In the genomic region with DNA sequence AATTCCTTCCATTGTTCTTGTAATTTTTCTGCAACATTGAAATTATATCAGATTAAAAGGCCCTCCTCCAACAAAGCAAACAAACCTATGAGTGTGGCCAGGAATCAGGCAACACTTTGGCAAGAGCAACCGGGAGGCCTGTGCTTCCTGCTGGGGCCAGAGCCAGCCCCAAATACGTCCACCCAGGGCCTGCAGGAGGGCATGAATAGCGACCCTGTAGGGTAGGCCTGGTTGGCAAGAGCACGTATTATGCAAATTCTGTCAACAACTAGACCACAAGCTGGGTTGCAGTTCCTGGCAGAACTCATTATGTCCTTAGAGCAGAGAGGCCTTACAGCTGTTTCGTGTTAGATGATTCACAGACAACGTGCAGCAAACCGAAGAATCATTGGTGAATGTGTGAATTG, we compare ENCODE assay signal across 8 cellular contexts. TPM values are rescaled to one million over a fixed set of nuclear protein-coding genes. Genes with fewer than 3 reads are reported as not detected.
A peak's percentile ranks its signal among the peaks of the same experiment; 100 is the strongest.
DNase-seq lines count a peak whose midpoint lies in the region; ATAC-seq, FAIRE-seq and TF ChIP-seq lines count a peak whose summit lies in the region.

No MANE protein-coding gene starts in this region.

- H3K9me3 ChIP-seq in CD8-positive, alpha-beta T cell (ENCODE audit: low read length), result no peaks in the 10 kb centered on the region
- H3K9me3 ChIP-seq in esophagus squamous epithelium (no peaks in the 10 kb centered on the region), uterus (no peaks in the 10 kb centered on the region)

- peaks cover 9% of the 10 kb centered on the region for H3K9me3 Mint-ChIP-seq in CD8-positive, alpha-beta T cell
- peaks cover 0 to 11% (median 2%) of the 10 kb centered on the region in 9 donors for H3K9me3 Mint-ChIP-seq in naive thymus-derived CD8-positive, alpha-beta T cell

- H3K4me3 ChIP-seq in CD8-positive, alpha-beta T cell (ENCODE audit: low read depth, low read length), result no peak overlapping the region
- H3K4me3 ChIP-seq in esophagus squamous epithelium, result peak overlapping the region in 2 of 4 donors; percentile 7 to 50
- no peak overlapping the region for H3K4me3 ChIP-seq in uterus

- H3K27ac ChIP-seq in CD8-positive, alpha-beta T cell (ENCODE audit: low read depth, low read length), result peak overlapping the region; percentile 18
- peak overlapping the region; percentile 95 to 99 (median 97) for H3K27ac ChIP-seq in esophagus squamous epithelium
- peak overlapping the region; percentile 96 to 98 for H3K27ac ChIP-seq in uterus

- no peaks in the 10 kb centered on the region for H3K27me3 ChIP-seq in CD8-positive, alpha-beta T cell (ENCODE audit: insufficient read depth, low read length)
- H3K27me3 ChIP-seq in esophagus squamous epithelium (no peaks in the 10 kb centered on the region), uterus (no peaks in the 10 kb centered on the region)

- CTCF ChIA-PET in CD8-positive, alpha-beta T cell (lab: Charles Lee), result interaction anchor here (0.6 to 2.9 kb wide), 8 partner anchors 8 to 782 kb away, joined by 3 to 16 read pairs (median 6); partner anchors contain the start of gene MAPK1IP1L

- H3K4me3 Mint-ChIP-seq in CD8-positive, alpha-beta T cell, result no peak overlapping the region
- peak overlapping the region in 9 of 10 donors; percentile 8 to 72 (median 66) for H3K4me3 Mint-ChIP-seq in naive thymus-derived CD8-positive, alpha-beta T cell

- H3K27me3 Mint-ChIP-seq in CD8-positive, alpha-beta T cell (ENCODE audit: low read depth), result no peaks in the 10 kb centered on the region
- H3K27me3 Mint-ChIP-seq in naive thymus-derived CD8-positive, alpha-beta T cell, result no peaks in the 10 kb centered on the region

- intact Hi-C loops in CD8-positive, alpha-beta T cell (cut with DNase I, micrococcal nuclease), result loop anchor here (2.0 kb wide), 2 partner anchors 13 to 27 kb away; partner anchors contain the start of gene LGALS3 (in 2 of the 2)
- intact Hi-C loops in esophagus squamous epithelium (cut with DNase I) (no loop called here), uterus (cut with DNase I; ENCODE audit: low total_unique reads) (no loop called here)

- DNase-seq in CD8-positive, alpha-beta T cell, result peak in 6 of 7 experiments; percentile 25 to 68 (median 49)
- DNase-seq in GM19239 (ENCODE audit: insufficient read length, low spot score) (peak; percentile 46), NCI-H460 (ENCODE audit: extremely low read depth, low read depth) (peak; percentile 89), esophagus squamous epithelium (lab: John Stamatoyannopoulos, UW) (peak; percentile 48), uterus (peak; percentile 78 to 85)
- DNase-seq in activated CD8-positive, alpha-beta memory T cell treated with anti-CD3 and anti-CD28 coated beads, Interleukin-2, amount 50 U/mL, for 48 hours, result peak; percentile 65
- peak in 7 of 10 donors; percentile 4 to 45 (median 34) for DNase-seq in naive thymus-derived CD8-positive, alpha-beta T cell

- ATAC-seq in CD8-positive, alpha-beta T cell, result peak; percentile 74
- peak; percentile 72 for ATAC-seq in HG03280 (IDR thresholded peaks at IDR 0.05; ENCODE audit: unreplicated experiment)
- ATAC-seq in naive thymus-derived CD8-positive, alpha-beta T cell, result peak; percentile 66 to 79

- TF ChIP-seq CTCF in CD8-positive, alpha-beta T cell (IDR thresholded peaks at IDR 0.05), result no peak
- TF ChIP-seq CTCF in esophagus squamous epithelium (IDR thresholded peaks at IDR 0.05), result no peak
- peak in 1 of 4 experiments; percentile 15 for TF ChIP-seq CTCF in uterus (IDR thresholded peaks at IDR 0.05)

- peak; percentile 96 for FAIRE-seq in GM19239 (lab: Jason Lieb, UNC)

- WGBS in esophagus squamous epithelium, 2 donors, result 0 to 3% methylated on average over 7 of the region's 7 CpGs

- POLR2A ChIA-PET in CD8-positive, alpha-beta T cell (lab: Charles Lee), result interaction anchor here (0.5 to 2.4 kb wide), 8 partner anchors 10 to 75 kb away, joined by 3 to 19 read pairs (median 4); partner anchors contain the start of genes LGALS3, SOCS4 and WDHD1
- POLR2A ChIA-PET in naive thymus-derived CD8-positive, alpha-beta T cell (lab: Charles Lee), result interaction anchor here (1.1 to 1.9 kb wide), 4 partner anchors 12 to 253 kb away, joined by 3 to 10 read pairs (median 5); partner anchors contain the start of gene MAPK1IP1L

- TF ChIP-seq POLR2A in esophagus squamous epithelium (IDR thresholded peaks at IDR 0.05) (peak in 1 of 4 donors; percentile 55), uterus (IDR thresholded peaks at IDR 0.05) (peak; percentile 35 to 36)

- H3K27ac Mint-ChIP-seq in CD8-positive, alpha-beta T cell, result peak overlapping the region; percentile 96
- H3K27ac Mint-ChIP-seq in naive thymus-derived CD8-positive, alpha-beta T cell, result peak overlapping the region; percentile 85 to 98 (median 94)

- H3K36me3 ChIP-seq in CD8-positive, alpha-beta T cell (ENCODE audit: insufficient read depth, low read length), result no peaks in the 10 kb centered on the region
- H3K36me3 ChIP-seq in esophagus squamous epithelium (no peaks in the 10 kb centered on the region), uterus (no peaks in the 10 kb centered on the region)

- H3K36me3 Mint-ChIP-seq in CD8-positive, alpha-beta T cell, result peaks cover 1% of the 10 kb centered on the region
- H3K36me3 Mint-ChIP-seq in naive thymus-derived CD8-positive, alpha-beta T cell, result peaks cover 0 to 6% (median 0%) of the 10 kb centered on the region in 3 donors

- peaks cover 50% of the 10 kb centered on the region for H3K4me1 Mint-ChIP-seq in CD8-positive, alpha-beta T cell (ENCODE audit: low read depth)
- peaks cover 15 to 48% (median 44%) of the 10 kb centered on the region in 4 donors for H3K4me1 Mint-ChIP-seq in naive thymus-derived CD8-positive, alpha-beta T cell

- peaks cover 38% of the 10 kb centered on the region for H3K4me1 ChIP-seq in CD8-positive, alpha-beta T cell (ENCODE audit: insufficient read depth, low read length)
- H3K4me1 ChIP-seq in esophagus squamous epithelium, result peaks cover 37 to 100% (median 74%) of the 10 kb centered on the region in 3 donors
- H3K4me1 ChIP-seq in uterus, result peaks cover 19 to 31% of the 10 kb centered on the region in 2 donors

RNA-seq across cellular contexts. Expression of gene LGALS3, which starts 26.9 kb away (rescaled TPM):
- total RNA-seq in CD8-positive, alpha-beta T cell, result 1 to 10 TPM; 7.5 to 7.8 TPM
- total RNA-seq in NCI-H460 (2014; rRNA removed; shearing (Covaris generic)), result 1,075 and 1,155 TPM in 2 replicates
- polyA plus RNA-seq in NCI-H460 (2014; cell fraction: nucleus; rRNA removed), result 941 and 1,250 TPM in 2 replicates
- 100 to 1,000 TPM; 234 to 565 (median 415) TPM for total RNA-seq in esophagus squamous epithelium
- total RNA-seq in naive thymus-derived CD8-positive, alpha-beta T cell, result 1 to 10 TPM; 6.9 to 7.2 TPM
- polyA plus RNA-seq in naive thymus-derived CD8-positive, alpha-beta T cell, result 1 to 10 TPM in 1 of 3 donors, under 1 TPM in 2; 0.18 to 5.8 (median 0.78) TPM
- total RNA-seq in uterus, result 100 to 1,000 TPM in 3 of 4 donors, 10 to 100 TPM in 1; 71.9 to 486 (median 216) TPM

RNA-seq across cellular contexts. Expression of gene MAPK1IP1L, which starts 50.7 kb away (rescaled TPM):
- 100 to 1,000 TPM; 207 to 212 TPM for total RNA-seq in CD8-positive, alpha-beta T cell
- 129 and 131 TPM in 2 replicates for total RNA-seq in NCI-H460 (2014; rRNA removed; shearing (Covaris generic))
- 43.3 and 49.8 TPM in 2 replicates for polyA plus RNA-seq in NCI-H460 (2014; cell fraction: nucleus; rRNA removed)
- total RNA-seq in esophagus squamous epithelium, result 10 to 100 TPM; 35.3 to 85.3 (median 50.4) TPM
- 10 to 100 TPM; 73.6 to 75.4 TPM for total RNA-seq in naive thymus-derived CD8-positive, alpha-beta T cell
- 10 to 100 TPM; 59.4 to 75.4 (median 65.7) TPM for polyA plus RNA-seq in naive thymus-derived CD8-positive, alpha-beta T cell
- 10 to 100 TPM in 3 of 4 donors, 1 to 10 TPM in 1; 8.5 to 88.7 (median 27.9) TPM for total RNA-seq in uterus

Comparison
In these comparisons a context has a peak if more than half of its experiments do, and no peak if none do; other contexts are left out.
1. DNase-seq: peak in every context shown above with its lines; median percentile 89 in NCI-H460; 82 in uterus; 65 in activated CD8-positive, alpha-beta memory T cell treated with anti-CD3 and anti-CD28 coated beads, Interleukin-2, amount 50 U/mL, for 48 hours; 49 in CD8-positive, alpha-beta T cell; 48 in esophagus squamous epithelium; 46 in GM19239; 34 in naive thymus-derived CD8-positive, alpha-beta T cell.
2. H3K27ac ChIP-seq: peak in every context shown above with its lines; median percentile 97 in esophagus squamous epithelium; 97 in uterus; 18 in CD8-positive, alpha-beta T cell.
3. RNA of gene LGALS3, which starts 26.9 kb away (total RNA-seq): 1,075 to 1,155 TPM in NCI-H460, 234 to 565 TPM in esophagus squamous epithelium and 71.9 to 486 TPM in uterus; 7.5 to 7.8 TPM in CD8-positive, alpha-beta T cell and 6.9 to 7.2 TPM in naive thymus-derived CD8-positive, alpha-beta T cell; every median in the first group is over 4 times any median in the second.
4. intact Hi-C loops: an anchor here in CD8-positive, alpha-beta T cell (2.0 kb wide); none called in esophagus squamous epithelium and uterus.
5. Peak in every context shown above with its lines, with median percentiles within 50 percentile points of each other: ATAC-seq.